ENCODE assay signal across 15 cellular contexts in genomic region chr1:205963352-205963751, GRCh38. TPM values are rescaled to one million over a fixed set of nuclear protein-coding genes. Genes with fewer than 3 reads are reported as not detected.
DNase-seq lines count a peak whose midpoint lies in the region; ATAC-seq and TF ChIP-seq lines count a peak whose summit lies in the region.
"Had no signal": no experiment of that assay in that cellular context is flagged by ENCODE, and none has a peak within 500 bp of the region (broad histone marks: within the 10 kb centered on the region; RNA-seq: fewer than 3 reads in every experiment).

No MANE protein-coding gene starts in this region.

- H3K4me3 ChIP-seq in ACC112 (ENCODE audit: low read depth, low read length): no peak overlapping the region
- H3K4me3 ChIP-seq in fibroblast of mammary gland (ENCODE audit: control insufficient read depth, low read depth, low read length): no peak overlapping the region
- H3K4me3 ChIP-seq in CD8-positive, alpha-beta memory T cell (ENCODE audit: low read length): no peak overlapping the region
- no peak overlapping the region for H3K4me3 ChIP-seq in gastroesophageal sphincter
- H3K4me3 ChIP-seq: BLaER1, cardiac muscle cell had no signal

- WGBS in gastroesophageal sphincter (ENCODE audit: low coverage in 1 of 2), 2 donors: 60 to 72% methylated on average over 1 to 6 of the region's 6 CpGs

- H3K4me1 ChIP-seq in ACC112 (ENCODE audit: control insufficient read depth, insufficient read depth, low read length, unreplicated experiment): peaks cover 35% of the 10 kb centered on the region
- H3K4me1 ChIP-seq in CD8-positive, alpha-beta memory T cell (ENCODE audit: insufficient read depth, low read length): no peaks in the 10 kb centered on the region
- H3K4me1 ChIP-seq in gastroesophageal sphincter: no peaks in the 10 kb centered on the region

- CTCF ChIA-PET in RWPE1 (lab: Yijun Ruan, JAX): no interaction called here
- CTCF ChIA-PET in CD8-positive, alpha-beta memory T cell (lab: Charles Lee): no interaction called here

- H3K79me2 ChIP-seq in ACC112 (ENCODE audit: control insufficient read depth, insufficient read depth, low read length, unreplicated experiment): no peaks in the 10 kb centered on the region

- H3K36me3 Mint-ChIP-seq in CD8-positive, alpha-beta memory T cell: no peaks in the 10 kb centered on the region
- H3K36me3 Mint-ChIP-seq: mesothelial cell of epicardium had no signal

- peak overlapping the region; percentile 55; the same call in 1 of the 2 replicates for H3K27ac ChIP-seq in ACC112 (ENCODE audit: low read depth, low read length)
- peak overlapping the region; percentile 87 for H3K27ac ChIP-seq in RWPE1
- H3K27ac ChIP-seq in CD8-positive, alpha-beta memory T cell (ENCODE audit: low read depth, low read length): no peak overlapping the region
- no peak overlapping the region for H3K27ac ChIP-seq in substantia nigra (ENCODE audit: low read depth, low read length, poor library complexity, severe bottlenecking)
- no peak overlapping the region for H3K27ac ChIP-seq in gastroesophageal sphincter
- H3K27ac ChIP-seq: BLaER1 had no signal

- no peak for TF ChIP-seq CTCF in RWPE1 (conservative IDR thresholded peaks at IDR 0.05; ENCODE audit: low read depth)
- no peak for TF ChIP-seq CTCF in fibroblast of mammary gland (conservative IDR thresholded peaks at IDR 0.05; ENCODE audit: control insufficient read depth, insufficient read depth, low read depth, low read length)
- no peak for TF ChIP-seq CTCF in gastroesophageal sphincter (IDR thresholded peaks at IDR 0.05)

- H3K9me3 ChIP-seq in CD8-positive, alpha-beta memory T cell (ENCODE audit: low read length): no peaks in the 10 kb centered on the region
- no peaks in the 10 kb centered on the region for H3K9me3 ChIP-seq in gastroesophageal sphincter
- H3K9me3 ChIP-seq: BLaER1 had no signal

- no peak for TF ChIP-seq POLR2A in gastroesophageal sphincter (IDR thresholded peaks at IDR 0.05)

- POLR2A ChIA-PET in RWPE1 (lab: Yijun Ruan, JAX; ENCODE audit: low non-redundant PET): no interaction called here
- POLR2A ChIA-PET in CD8-positive, alpha-beta memory T cell (lab: Charles Lee): no interaction called here

- peaks cover 4 to 28% of the 10 kb centered on the region in 2 donors for H3K27me3 Mint-ChIP-seq in CD8-positive, alpha-beta memory T cell

- ATAC-seq in GM21529 (IDR thresholded peaks at IDR 0.05; ENCODE audit: unreplicated experiment): no peak
- ATAC-seq in gastroesophageal sphincter: no peak

- DNase-seq in GM03348 (ENCODE audit: low spot score): peak; percentile 81
- peak; percentile 78 for DNase-seq in RWPE1 (ENCODE audit: low spot score)
- peak; percentile 96 for DNase-seq in fibroblast of mammary gland (ENCODE audit: low read depth)
- DNase-seq in CD8-positive, alpha-beta memory T cell: no peak
- no peak for DNase-seq in substantia nigra (lab: John Stamatoyannopoulos, UW)
- DNase-seq: activated effector memory CD4-positive, alpha-beta T cell treated with anti-CD3 and anti-CD28 coated beads, Interleukin-2, amount 50 U/mL, for 16 hours; NCI-H1930; stimulated activated CD4-positive, alpha-beta T cell treated with anti-CD3 and anti-CD28 coated beads, Interleukin-1b, Interleukin-23, amount 100 ng/mL, for 48 hours; T-helper 1 cell had no signal

- no peaks in the 10 kb centered on the region for H3K36me3 ChIP-seq in ACC112 (ENCODE audit: insufficient read depth, low read length)
- H3K36me3 ChIP-seq in CD8-positive, alpha-beta memory T cell (ENCODE audit: insufficient read depth, low read length): no peaks in the 10 kb centered on the region
- no peaks in the 10 kb centered on the region for H3K36me3 ChIP-seq in gastroesophageal sphincter
- H3K36me3 ChIP-seq: BLaER1, cardiac muscle cell had no signal

- no peak overlapping the region for H3K27ac Mint-ChIP-seq in CD8-positive, alpha-beta memory T cell
- H3K27ac Mint-ChIP-seq: mesothelial cell of epicardium had no signal

- H3K4me3 Mint-ChIP-seq in CD8-positive, alpha-beta memory T cell: no peak overlapping the region
- H3K4me3 Mint-ChIP-seq: mesothelial cell of epicardium had no signal

- H3K9me3 Mint-ChIP-seq in CD8-positive, alpha-beta memory T cell: peaks cover 0 to 3% (median 0%) of the 10 kb centered on the region in 5 donors
- H3K9me3 Mint-ChIP-seq: mesothelial cell of epicardium had no signal

- H3K27me3 ChIP-seq in ACC112 (ENCODE audit: insufficient read depth, low read length) (no peaks in the 10 kb centered on the region), gastroesophageal sphincter (peaks cover 25% of the 10 kb centered on the region)
- no peaks in the 10 kb centered on the region for H3K27me3 ChIP-seq in CD8-positive, alpha-beta memory T cell (ENCODE audit: insufficient read depth, low read length, poor library complexity, severe bottlenecking)
- H3K27me3 ChIP-seq: BLaER1, cardiac muscle cell had no signal

- no peak overlapping the region for H2AFZ ChIP-seq in ACC112 (ENCODE audit: low read length, unreplicated experiment)

- TF ChIP-seq EP300 in gastroesophageal sphincter (IDR thresholded peaks at IDR 0.05): no peak

- no peaks in the 10 kb centered on the region for H3K4me1 Mint-ChIP-seq in CD8-positive, alpha-beta memory T cell

RNA-seq across cellular contexts. Expression of gene SLC26A9, which starts 20.1 kb away (rescaled TPM):
- not detected for total RNA-seq in CD8-positive, alpha-beta memory T cell
- polyA plus RNA-seq in CD8-positive, alpha-beta memory T cell: not detected
- total RNA-seq in gastroesophageal sphincter: under 1 TPM in 1 of 4 donors, not detected in 3; 0.16 TPM
- total RNA-seq: mesothelial cell of epicardium had no signal

RNA-seq across cellular contexts. Expression of gene RAB7B, which starts 39.8 kb away (rescaled TPM):
- total RNA-seq in CD8-positive, alpha-beta memory T cell: under 1 TPM; 0.29 to 0.48 TPM
- not detected for polyA plus RNA-seq in CD8-positive, alpha-beta memory T cell
- total RNA-seq in gastroesophageal sphincter: 1 to 10 TPM in 3 of 4 donors, under 1 TPM in 1; 0.78 to 2.4 (median 2.0) TPM

Comparison
In these comparisons a context has a peak if more than half of its experiments do, and no peak if none do; other contexts are left out.
1. H3K27ac ChIP-seq: peak in ACC112 (single experiment) and RWPE1 (single experiment); none in CD8-positive, alpha-beta memory T cell (single experiment), substantia nigra (single experiment) and gastroesophageal sphincter (0 of 4).
2. DNase-seq: peak in GM03348 (single experiment), RWPE1 (single experiment) and fibroblast of mammary gland (single experiment); none in CD8-positive, alpha-beta memory T cell (0 of 5) and substantia nigra (0 of 49).